In genomic region chr18:48031641-48032040, GRCh38 we compare ENCODE assay signal across 1 cellular context.
TF ChIP-seq lines count a peak whose summit lies in the region.

No MANE protein-coding gene starts in this region.

TF ChIP-seq in H1, 55 proteins besides CTCF, POLR2A, EP300 and RAD21 (continued from another document):
- TF ChIP-seq RFX5 (IDR thresholded peaks at IDR 0.05; ENCODE audit: borderline replicate concordance, low read depth, low read length) (no peak), BCL11A (IDR thresholded peaks at IDR 0.05; ENCODE audit: low read depth in 2 of 2, low read length in 2 of 2) (no peak), NANOG (IDR thresholded peaks at IDR 0.05; ENCODE audit: insufficient read depth, low read depth, low read length, poor library complexity, severe bottlenecking) (no peak), TEAD4 (IDR thresholded peaks at IDR 0.05; ENCODE audit: low read depth, low read length) (no peak), SUZ12 (IDR thresholded peaks at IDR 0.05; ENCODE audit: low read length) (no peak)
